In genomic region chr12:124994435-124994975, GRCh38 we compare ENCODE assay signal across 1 cellular context.
A peak's percentile ranks its signal among the peaks of the same experiment; 100 is the strongest.
TF ChIP-seq lines count a peak whose summit lies in the region.

No MANE protein-coding gene starts in this region.

TF ChIP-seq in HepG2, 621 proteins besides CTCF, POLR2A, EP300 and RAD21 (continues in another document):
- TF ChIP-seq MIER2 (CRISPR knock-in tag; IDR thresholded peaks at IDR 0.05), result no peak
- TF ChIP-seq ZBED4 (CRISPR knock-in tag; IDR thresholded peaks at IDR 0.05; ENCODE audit: borderline replicate concordance), result no peak
- peak; percentile 76; the same call in 1 of the 2 replicates for TF ChIP-seq KLF12 (CRISPR knock-in tag; IDR thresholded peaks at IDR 0.05; ENCODE audit: borderline replicate concordance)
- TF ChIP-seq RCOR2 (CRISPR knock-in tag; IDR thresholded peaks at IDR 0.05), result no peak
- TF ChIP-seq SMYD3 (CRISPR knock-in tag; IDR thresholded peaks at IDR 0.05), result no peak
- TF ChIP-seq ZBTB46 (CRISPR knock-in tag; IDR thresholded peaks at IDR 0.05; ENCODE audit: borderline replicate concordance), result 0 out of 2 replicates have a peak, but pooled peaks have one; percentile 29
- 0 out of 2 replicates have a peak, but pooled peaks have one; percentile 8 for TF ChIP-seq MYPOP (CRISPR knock-in tag; IDR thresholded peaks at IDR 0.05)
- TF ChIP-seq PHF8 (CRISPR knock-in tag; IDR thresholded peaks at IDR 0.05), result peak; percentile 16; the same call in 1 of the 2 replicates
- no peak for TF ChIP-seq HIVEP1 (CRISPR knock-in tag; IDR thresholded peaks at IDR 0.05)
- TF ChIP-seq LBX2 (CRISPR knock-in tag; IDR thresholded peaks at IDR 0.05; ENCODE audit: borderline replicate concordance), result no peak
- TF ChIP-seq CERS6 (CRISPR knock-in tag; IDR thresholded peaks at IDR 0.05), result no peak
- peak; percentile 61; the same call in 1 of the 2 replicates for TF ChIP-seq ZBTB10 (CRISPR knock-in tag; IDR thresholded peaks at IDR 0.05; ENCODE audit: borderline replicate concordance)
- TF ChIP-seq ZBTB3 (CRISPR knock-in tag; IDR thresholded peaks at IDR 0.05; ENCODE audit: borderline replicate concordance, low read depth), result no peak
- no peak for TF ChIP-seq ATF1 (CRISPR knock-in tag; IDR thresholded peaks at IDR 0.05)
- peak; percentile 80 for TF ChIP-seq ZMYM2 (CRISPR knock-in tag; IDR thresholded peaks at IDR 0.05)
- no peak for TF ChIP-seq SRSF4 (IDR thresholded peaks at IDR 0.05; ENCODE audit: low read depth, low read length, poor library complexity, severe bottlenecking)
- TF ChIP-seq ZNF362 (CRISPR knock-in tag; IDR thresholded peaks at IDR 0.05; ENCODE audit: borderline replicate concordance), result no peak
- TF ChIP-seq ZNF703 (CRISPR knock-in tag; IDR thresholded peaks at IDR 0.05; ENCODE audit: borderline replicate concordance), result no peak
- TF ChIP-seq SOX5 (CRISPR knock-in tag; IDR thresholded peaks at IDR 0.05; ENCODE audit: borderline replicate concordance), result 0 out of 2 replicates have a peak, but pooled peaks have one; percentile 4
- no peak for TF ChIP-seq ZFP62 (CRISPR knock-in tag; IDR thresholded peaks at IDR 0.05)
- TF ChIP-seq ZGPAT (CRISPR knock-in tag; IDR thresholded peaks at IDR 0.05), result 0 out of 2 replicates have a peak, but pooled peaks have one; percentile 26
- TF ChIP-seq SP2 (CRISPR knock-in tag; IDR thresholded peaks at IDR 0.05), result no peak
- TF ChIP-seq ZNF24 (IDR thresholded peaks at IDR 0.05), result no peak
- no peak for TF ChIP-seq ZNF557 (CRISPR knock-in tag; IDR thresholded peaks at IDR 0.05)
- no peak for TF ChIP-seq SMARCE1 (IDR thresholded peaks at IDR 0.05; ENCODE audit: borderline replicate concordance)
- no peak for TF ChIP-seq FIP1L1 (IDR thresholded peaks at IDR 0.05; ENCODE audit: borderline replicate concordance, insufficient read depth, low read depth, low read length)
- TF ChIP-seq ZNF143 (CRISPR knock-in tag; IDR thresholded peaks at IDR 0.05), result 0 out of 2 replicates have a peak, but pooled peaks have one; percentile 19
- TF ChIP-seq ASH2L (IDR thresholded peaks at IDR 0.05; ENCODE audit: insufficient read length, low read depth, low read length), result peak; percentile 51
- TF ChIP-seq MED1 (CRISPR knock-in tag; IDR thresholded peaks at IDR 0.05), result 0 out of 2 replicates have a peak, but pooled peaks have one; percentile 21
- 0 out of 2 replicates have a peak, but pooled peaks have one; percentile 57 for TF ChIP-seq ZNF263 (CRISPR knock-in tag; IDR thresholded peaks at IDR 0.05)
- TF ChIP-seq MED13 (CRISPR knock-in tag; IDR thresholded peaks at IDR 0.05), result no peak
- TF ChIP-seq RELA (CRISPR knock-in tag; IDR thresholded peaks at IDR 0.05), result no peak
- 0 out of 2 replicates have a peak, but pooled peaks have one; percentile 52 for TF ChIP-seq RFXAP (CRISPR knock-in tag; IDR thresholded peaks at IDR 0.05; ENCODE audit: borderline replicate concordance)
- 0 out of 2 replicates have a peak, but pooled peaks have one; percentile 51 for TF ChIP-seq YEATS4 (CRISPR knock-in tag; IDR thresholded peaks at IDR 0.05; ENCODE audit: borderline replicate concordance)
- 0 out of 2 replicates have a peak, but pooled peaks have one; percentile 53 for TF ChIP-seq ZNF253 (CRISPR knock-in tag; IDR thresholded peaks at IDR 0.05; ENCODE audit: borderline replicate concordance)
- 0 out of 2 replicates have a peak, but pooled peaks have one; percentile 10 for TF ChIP-seq HNF4G (IDR thresholded peaks at IDR 0.05; ENCODE audit: borderline replicate concordance, low read depth, low read length)
- no peak for TF ChIP-seq HNF4G (CRISPR knock-in tag; IDR thresholded peaks at IDR 0.05; ENCODE audit: borderline replicate concordance, low read depth)
- TF ChIP-seq MTA3 (CRISPR knock-in tag; IDR thresholded peaks at IDR 0.05), result no peak
- TF ChIP-seq ZNF589 (CRISPR knock-in tag; conservative IDR thresholded peaks at IDR 0.05), result no peak; the same call in 1 of the 2 replicates
- TF ChIP-seq ZNF780A (CRISPR knock-in tag; IDR thresholded peaks at IDR 0.05), result no peak
- no peak for TF ChIP-seq TIGD3 (CRISPR knock-in tag; IDR thresholded peaks at IDR 0.05; ENCODE audit: borderline replicate concordance)
- peak; percentile 2; the same call in 1 of the 3 replicates for TF ChIP-seq MXI1 (IDR thresholded peaks at IDR 0.05; ENCODE audit: borderline replicate concordance, low read depth, low read length)
- TF ChIP-seq ZSCAN21 (CRISPR knock-in tag; IDR thresholded peaks at IDR 0.05; ENCODE audit: borderline replicate concordance), result 0 out of 2 replicates have a peak, but pooled peaks have one; percentile 49
- no peak for TF ChIP-seq HMGA1 (CRISPR knock-in tag; conservative IDR thresholded peaks at IDR 0.05)
- TF ChIP-seq KAT8 (CRISPR knock-in tag; IDR thresholded peaks at IDR 0.05), result no peak
- no peak for TF ChIP-seq ZNF749 (CRISPR knock-in tag; IDR thresholded peaks at IDR 0.05; ENCODE audit: borderline replicate concordance)
- peak; percentile 16; the same call in 1 of the 2 replicates for TF ChIP-seq ZBTB14 (CRISPR knock-in tag; IDR thresholded peaks at IDR 0.05)
- no peak for TF ChIP-seq LCORL (IDR thresholded peaks at IDR 0.05)
- peak; percentile 61 for TF ChIP-seq LCORL (CRISPR knock-in tag; IDR thresholded peaks at IDR 0.05)
- TF ChIP-seq GTF2F1 (IDR thresholded peaks at IDR 0.05; ENCODE audit: low read length), result no peak
